In genomic region chr1:180525696-180526000, GRCh38 we compare ENCODE assay signal across 25 cellular contexts. TPM values are rescaled to one million over a fixed set of nuclear protein-coding genes. Genes with fewer than 3 reads are reported as not detected.
DNase-seq lines count a peak whose midpoint lies in the region; ATAC-seq and TF ChIP-seq lines count a peak whose summit lies in the region.
"Had no signal": no experiment of that assay in that cellular context is flagged by ENCODE, and none has a peak within 500 bp of the region (broad histone marks: within the 10 kb centered on the region; RNA-seq: fewer than 3 reads in every experiment).

No MANE protein-coding gene starts in this region.

- H3K9me2 ChIP-seq in OCI-LY1 (ENCODE audit: low read depth, low read length) = no peaks in the 10 kb centered on the region

- H3K36me3 ChIP-seq in DND-41 (ENCODE audit: insufficient read depth, low read length) = no peaks in the 10 kb centered on the region
- no peaks in the 10 kb centered on the region for H3K36me3 ChIP-seq in OCI-LY1 (ENCODE audit: insufficient read depth, low read length)
- no peaks in the 10 kb centered on the region for H3K36me3 ChIP-seq in BE2C
- H3K36me3 ChIP-seq: vagina, WERI-Rb-1 had no signal

- H3K4me1 Mint-ChIP-seq in osteocyte (ENCODE audit: unreplicated experiment) = peaks cover 49% of the 10 kb centered on the region

- 0 out of 2 replicates have a peak overlapping the region, but pooled peaks have one; percentile 1 for H2AFZ ChIP-seq in DND-41 (ENCODE audit: low read depth, low read length)
- no peak overlapping the region for H2AFZ ChIP-seq in OCI-LY1 (ENCODE audit: low read length)

- TF ChIP-seq CTCF in DND-41 (IDR thresholded peaks at IDR 0.05; ENCODE audit: borderline replicate concordance, extremely low read depth, low read length, poor library complexity, severe bottlenecking) (no peak), OCI-LY1 (IDR thresholded peaks at IDR 0.05; ENCODE audit: low read length) (no peak), osteocyte (IDR thresholded peaks at IDR 0.05) (no peak), BE2C (IDR thresholded peaks at IDR 0.05; ENCODE audit: low read depth, low read length) (no peak)

- H3K27me3 ChIP-seq in DND-41 (ENCODE audit: insufficient read depth, low read length, poor library complexity) (no peaks in the 10 kb centered on the region), OCI-LY1 (ENCODE audit: insufficient read depth, low read length) (peaks cover 9% of the 10 kb centered on the region; the same call in 1 of the 2 replicates), BE2C (no peaks in the 10 kb centered on the region)
- H3K27me3 ChIP-seq: testis, vagina had no signal

- H3K9me3 ChIP-seq in DND-41 (ENCODE audit: insufficient read depth, low read length, severe bottlenecking) (no peaks in the 10 kb centered on the region), OCI-LY1 (ENCODE audit: low read length) (no peaks in the 10 kb centered on the region), BE2C (no peaks in the 10 kb centered on the region)
- H3K9me3 ChIP-seq: testis, vagina had no signal

- H3K79me2 ChIP-seq in DND-41 (ENCODE audit: insufficient read depth, low read length) = no peaks in the 10 kb centered on the region
- no peaks in the 10 kb centered on the region for H3K79me2 ChIP-seq in OCI-LY1 (ENCODE audit: insufficient read depth, low read length)

- H3K9ac ChIP-seq in DND-41 (ENCODE audit: low read depth, low read length) (no peak overlapping the region), OCI-LY1 (ENCODE audit: low read length) (no peak overlapping the region)

- no peak overlapping the region for H3K4me2 ChIP-seq in DND-41 (ENCODE audit: insufficient read depth, low read length)
- H3K4me2 ChIP-seq in OCI-LY1 (ENCODE audit: low read length) = peak overlapping the region; percentile 32
- H3K4me2 ChIP-seq: GM23338 had no signal

- H3K4me3 ChIP-seq in DND-41 (ENCODE audit: low read depth in 1 of 2, low read length in 2 of 2) (no peak overlapping the region), OCI-LY1 (ENCODE audit: low read depth, low read length, poor library complexity, severe bottlenecking) (no peak overlapping the region), BE2C (ENCODE audit: low read depth, low read length) (no peak overlapping the region)
- H3K4me3 ChIP-seq: GM23338, SK-N-MC, testis, vagina had no signal

- no peaks in the 10 kb centered on the region for H4K20me1 ChIP-seq in DND-41 (ENCODE audit: insufficient read depth, low read length)
- no peaks in the 10 kb centered on the region for H4K20me1 ChIP-seq in OCI-LY1 (ENCODE audit: insufficient read depth, low read length)

- DNase-seq in DND-41 (no peak), dermis blood vessel endothelial cell (peak; percentile 24), osteocyte (ENCODE audit: extremely low spot score, unreplicated experiment) (peak; percentile 53), NCI-H2171 treated with DMSO at 0.1 percent for 48 hours (lab: John Stamatoyannopoulos, UW) (no peak), BE2C (no peak)
- DNase-seq: activated CD4-positive, alpha-beta T cell treated with anti-CD3 and anti-CD28 coated beads, Interleukin-2, amount 50 U/mL, for 1 hour; activated naive CD4-positive, alpha-beta T cell treated with anti-CD3 and anti-CD28 coated beads, Interleukin-2, amount 50 U/mL, for 16 hours; DMS79 treated with DMSO at 0.1 percent for 48 hours; glutamatergic neuron; kidney glomerular epithelial cell; mesenchymal stem cell; NCI-H1092 treated with DMSO at 0.1 percent for 48 hours; NCI-H187 treated with DMSO at 0.1 percent for 48 hours; occipital lobe; RPMI8226; small intestine; testis; WERI-Rb-1 had no signal

- no peak for ATAC-seq in DND-41 (ENCODE audit: insufficient read depth, low read depth)
- ATAC-seq in GM18858 (IDR thresholded peaks at IDR 0.05; ENCODE audit: unreplicated experiment) = no peak
- ATAC-seq: GM23338 had no signal

- H3K27me3 Mint-ChIP-seq in osteocyte (ENCODE audit: unreplicated experiment) = no peaks in the 10 kb centered on the region

- no peak overlapping the region for H3K4me3 Mint-ChIP-seq in osteocyte (ENCODE audit: unreplicated experiment)
- H3K4me3 Mint-ChIP-seq: GM23338; stimulated activated effector memory CD8-positive, alpha-beta T cell treated with anti-CD3 and anti-CD28 coated beads, Interleukin-12 subunit alpha, Interleukin-12 subunit beta, amount 100 ng/mL, for 72 hours had no signal

- no peak overlapping the region for H3K27ac ChIP-seq in DND-41 (ENCODE audit: low read length)
- no peak overlapping the region for H3K27ac ChIP-seq in OCI-LY1 (ENCODE audit: low read depth, low read length, poor library complexity, severe bottlenecking)
- H3K27ac ChIP-seq: SK-N-MC, testis, vagina, WERI-Rb-1 had no signal

- no peaks in the 10 kb centered on the region for H3K36me3 Mint-ChIP-seq in osteocyte (ENCODE audit: unreplicated experiment)
- H3K36me3 Mint-ChIP-seq: stimulated activated effector memory CD8-positive, alpha-beta T cell treated with anti-CD3 and anti-CD28 coated beads, Interleukin-12 subunit alpha, Interleukin-12 subunit beta, amount 100 ng/mL, for 72 hours had no signal

- no peaks in the 10 kb centered on the region for H3F3A ChIP-seq in OCI-LY1 (ENCODE audit: insufficient read depth, low read length)

- no peaks in the 10 kb centered on the region for H3K9me3 Mint-ChIP-seq in osteocyte (ENCODE audit: unreplicated experiment)
- H3K9me3 Mint-ChIP-seq: GM23338; stimulated activated effector memory CD8-positive, alpha-beta T cell treated with anti-CD3 and anti-CD28 coated beads, Interleukin-12 subunit alpha, Interleukin-12 subunit beta, amount 100 ng/mL, for 72 hours had no signal

- peak overlapping the region; percentile 53 for H3K27ac Mint-ChIP-seq in osteocyte (ENCODE audit: unreplicated experiment)
- H3K27ac Mint-ChIP-seq: GM23338; stimulated activated effector memory CD8-positive, alpha-beta T cell treated with anti-CD3 and anti-CD28 coated beads, Interleukin-12 subunit alpha, Interleukin-12 subunit beta, amount 100 ng/mL, for 72 hours had no signal

- H3K4me1 ChIP-seq in DND-41 (ENCODE audit: insufficient read depth, low read length) (no peaks in the 10 kb centered on the region), OCI-LY1 (ENCODE audit: insufficient read depth, low read length, severe bottlenecking) (no peaks in the 10 kb centered on the region), BE2C (peaks cover 4% of the 10 kb centered on the region; the same call in 1 of the 2 replicates)
- H3K4me1 ChIP-seq: vagina had no signal

RNA-seq across cellular contexts. Expression of gene ACBD6, which starts 23.3 kb away (rescaled TPM):
- total RNA-seq in dermis blood vessel endothelial cell (48.8 and 52.6 TPM in 2 replicates), osteocyte (57.5 and 66.6 TPM in 2 replicates)
- polyA plus RNA-seq in BE2C (2012; ENCODE audit: insufficient read depth, insufficient read length, low read depth) = 142 TPM

RNA-seq across cellular contexts. Expression of gene OVAAL, which starts 33.1 kb away (rescaled TPM):
- not detected in 2 replicates for total RNA-seq in dermis blood vessel endothelial cell
- not detected in 2 replicates for total RNA-seq in osteocyte
- polyA plus RNA-seq in BE2C (2012; ENCODE audit: insufficient read depth, insufficient read length, low read depth) = 3.4 TPM
- total RNA-seq: dermis microvascular lymphatic vessel endothelial cell, GM23338, occipital lobe, testis, vagina had no signal
- polyA plus RNA-seq: GM23338, small intestine had no signal

Comparison
In these comparisons a context has a peak if more than half of its experiments do, and no peak if none do; other contexts are left out.
1. DNase-seq: peak in dermis blood vessel endothelial cell (single experiment) and osteocyte (single experiment); none in DND-41 (single experiment), NCI-H2171 treated with DMSO at 0.1 percent for 48 hours (single experiment) and BE2C (single experiment).